Comparison of ENCODE assay signal across 14 cellular contexts in genomic region chr1:94974224-94974623, GRCh38. TPM values are rescaled to one million over a fixed set of nuclear protein-coding genes. Genes with fewer than 3 reads are reported as not detected.
DNase-seq lines count a peak whose midpoint lies in the region; ATAC-seq and TF ChIP-seq lines count a peak whose summit lies in the region.
"Had no signal": no experiment of that assay in that cellular context is flagged by ENCODE, and none has a peak within 500 bp of the region (broad histone marks: within the 10 kb centered on the region; RNA-seq: fewer than 3 reads in every experiment).

No MANE protein-coding gene starts in this region.

- H3K56ac ChIP-seq in H9 (ENCODE audit: insufficient read length, low read depth, low read length), result no peak overlapping the region

- H3K27me3 ChIP-seq in osteoblast (ENCODE audit: insufficient read depth, low read length) (no peaks in the 10 kb centered on the region), H9 (ENCODE audit: insufficient read depth, low read length) (no peaks in the 10 kb centered on the region), Peyer's patch (no peaks in the 10 kb centered on the region)
- H3K27me3 ChIP-seq: BLaER1 had no signal

- no peak overlapping the region for H2BK5ac ChIP-seq in H9 (ENCODE audit: insufficient read length, low read length)

- no peak for TF ChIP-seq CTCF in AG09309 (IDR thresholded peaks at IDR 0.05; ENCODE audit: control insufficient read depth, insufficient read depth, low read depth, low read length, missing control alignments)
- TF ChIP-seq CTCF in fibroblast of the aortic adventitia (IDR thresholded peaks at IDR 0.05; ENCODE audit: insufficient read depth, low read length), result no peak
- TF ChIP-seq CTCF in osteoblast (IDR thresholded peaks at IDR 0.05; ENCODE audit: extremely low read depth, low read depth, low read length), result no peak
- no peak for TF ChIP-seq CTCF in H9 (conservative IDR thresholded peaks at IDR 0.05)
- TF ChIP-seq CTCF in Peyer's patch (IDR thresholded peaks at IDR 0.05), result no peak

- H2BK120ac ChIP-seq in H9 (ENCODE audit: low read depth, low read length, poor library complexity, severe bottlenecking), result no peak overlapping the region

- no peak overlapping the region for H3K4ac ChIP-seq in H9 (ENCODE audit: low read depth, low read length)

- H3K27me3 Mint-ChIP-seq in H9 (ENCODE audit: low read depth), result no peaks in the 10 kb centered on the region
- H3K27me3 Mint-ChIP-seq: activated CD4-positive, alpha-beta T cell treated with anti-CD3 and anti-CD28 coated beads for 36 hours had no signal

- H3K18ac ChIP-seq in H9 (ENCODE audit: insufficient read length, low read depth, low read length), result no peak overlapping the region

- H3K27ac Mint-ChIP-seq in H9, result no peak overlapping the region
- H3K27ac Mint-ChIP-seq: activated CD4-positive, alpha-beta T cell treated with anti-CD3 and anti-CD28 coated beads for 36 hours; activated T-cell treated with anti-CD3 and anti-CD28 coated beads, Interleukin-2, amount 50 U/mL, for 72 hours; natural killer cell had no signal

- no peak overlapping the region for H3K4me3 ChIP-seq in AG09309 (ENCODE audit: control insufficient read depth, low read depth, low read length)
- H3K4me3 ChIP-seq in SK-N-MC, result peak overlapping the region; percentile 29
- H3K4me3 ChIP-seq in fibroblast of the aortic adventitia (ENCODE audit: low read depth, low read length), result no peak overlapping the region
- no peak overlapping the region for H3K4me3 ChIP-seq in osteoblast (ENCODE audit: insufficient read depth, low read length)
- no peak overlapping the region for H3K4me3 ChIP-seq in Peyer's patch
- H3K4me3 ChIP-seq: BLaER1 had no signal

- no CpG with 5 or more reads among the region's 1 CpG for WGBS in H9 (ENCODE audit: extremely low coverage, insufficient read length, low lambda C conversion rate)

- H4K8ac ChIP-seq in H9 (replicated peaks; ENCODE audit: insufficient read length, low read depth, low read length), result no peak overlapping the region

- no peak overlapping the region for H3K23ac ChIP-seq in H9 (ENCODE audit: insufficient read length, low read depth, low read length)

- H4K20me1 ChIP-seq in osteoblast (ENCODE audit: insufficient read depth, low read length) (no peaks in the 10 kb centered on the region), H9 (ENCODE audit: control insufficient read depth, insufficient read depth, insufficient read length) (no peaks in the 10 kb centered on the region)
- H4K20me1 ChIP-seq: BLaER1 had no signal

- peaks cover 10 to 14% of the 10 kb centered on the region in 2 experiments for H3K4me1 Mint-ChIP-seq in H9
- H3K4me1 Mint-ChIP-seq: activated CD4-positive, alpha-beta T cell treated with anti-CD3 and anti-CD28 coated beads for 36 hours; natural killer cell had no signal

- H3K23me2 ChIP-seq in H9 (ENCODE audit: insufficient read length, low read depth, low read length, poor library complexity, severe bottlenecking), result no peaks in the 10 kb centered on the region

- H2BK15ac ChIP-seq in H9 (ENCODE audit: low read depth, low read length), result no peak overlapping the region

- H2AFZ ChIP-seq in osteoblast (ENCODE audit: low read length) (no peak overlapping the region), H9 (ENCODE audit: low read length) (no peak overlapping the region)

- H3K79me2 ChIP-seq in osteoblast (ENCODE audit: insufficient read depth, low read length) (no peaks in the 10 kb centered on the region), H9 (ENCODE audit: insufficient read depth, low read length) (no peaks in the 10 kb centered on the region)

- no peak overlapping the region for H3K4me3 Mint-ChIP-seq in H9
- H3K4me3 Mint-ChIP-seq: activated CD4-positive, alpha-beta T cell treated with anti-CD3 and anti-CD28 coated beads for 36 hours; activated T-cell treated with anti-CD3 and anti-CD28 coated beads, Interleukin-2, amount 50 U/mL, for 72 hours; natural killer cell had no signal

- no peaks in the 10 kb centered on the region for H3K79me1 ChIP-seq in H9 (ENCODE audit: insufficient read depth, low read depth, low read length, poor library complexity, severe bottlenecking)

- peak; percentile 71 for DNase-seq in AG09309 (ENCODE audit: low read depth)
- peak; percentile 8 for DNase-seq in SK-N-MC (ENCODE audit: low read depth, low spot score)
- DNase-seq in fibroblast of the aortic adventitia (ENCODE audit: low read depth), result peak; percentile 72
- DNase-seq in osteoblast (ENCODE audit: insufficient read length, low spot score, missing footprints), result no peak
- no peak for DNase-seq in activated CD4-positive, alpha-beta T cell treated with anti-CD3 and anti-CD28 coated beads, Interleukin-2, amount 50 U/mL, for 4 hours
- no peak for DNase-seq in H9
- DNase-seq in Peyer's patch, result no peak
- DNase-seq: activated CD4-positive, alpha-beta T cell treated with anti-CD3 and anti-CD28 coated beads for 36 hours; activated T-cell treated with anti-CD3 and anti-CD28 coated beads, Interleukin-2, amount 50 U/mL, for 72 hours; natural killer cell; NCI-H1694 treated with DMSO at 0.1 percent for 48 hours; NK-92 treated with Interleukin-12 subunit alpha and Interleukin-12 subunit beta, amount 100 ng/mL, for 24 hours had no signal

- no peak for ATAC-seq in GM21423 (IDR thresholded peaks at IDR 0.05; ENCODE audit: unreplicated experiment)
- ATAC-seq: activated CD4-positive, alpha-beta T cell treated with anti-CD3 and anti-CD28 coated beads for 36 hours; activated T-cell treated with anti-CD3 and anti-CD28 coated beads, Interleukin-2, amount 50 U/mL, for 72 hours; natural killer cell had no signal

- H3K4me1 ChIP-seq in osteoblast (ENCODE audit: insufficient read depth, low read length) (peaks cover 43% of the 10 kb centered on the region), H9 (ENCODE audit: insufficient read depth, low read length) (no peaks in the 10 kb centered on the region; the same call in 1 of the 2 replicates), Peyer's patch (peaks cover 0 to 6% (median 0%) of the 10 kb centered on the region in 4 donors)

- no peak overlapping the region for H2AK5ac ChIP-seq in H9 (ENCODE audit: insufficient read length, low read length)

- no peak for TF ChIP-seq POLR2A in Peyer's patch (IDR thresholded peaks at IDR 0.05)

- H2BK20ac ChIP-seq in H9 (ENCODE audit: low read depth, low read length, poor library complexity, severe bottlenecking), result no peak overlapping the region

- H4K5ac ChIP-seq in H9 (ENCODE audit: insufficient read length, low read depth, low read length), result no peak overlapping the region

- H3K9me3 ChIP-seq in SK-N-MC (ENCODE audit: low read depth, low read length), result no peaks in the 10 kb centered on the region
- H3K9me3 ChIP-seq in osteoblast (ENCODE audit: low read depth, low read length), result no peaks in the 10 kb centered on the region
- H3K9me3 ChIP-seq in H9 (ENCODE audit: control insufficient read depth, low read depth, low read length), result no peaks in the 10 kb centered on the region
- H3K9me3 ChIP-seq in Peyer's patch, result no peaks in the 10 kb centered on the region
- H3K9me3 ChIP-seq: BLaER1 had no signal

- no peak overlapping the region for H3K9ac ChIP-seq in SK-N-MC (ENCODE audit: insufficient read length)
- no peak overlapping the region for H3K9ac ChIP-seq in H9 (ENCODE audit: extremely low read depth, insufficient read length, low read length)
- H3K9ac ChIP-seq: BLaER1 had no signal

- H3K36me3 Mint-ChIP-seq in H9 (ENCODE audit: insufficient read depth in 1 of 3, low read depth in 3 of 3), result no peaks in the 10 kb centered on the region
- H3K36me3 Mint-ChIP-seq: natural killer cell had no signal

- no peak overlapping the region for H3K14ac ChIP-seq in H9 (ENCODE audit: insufficient read depth, low read length)

- H3K36me3 ChIP-seq in SK-N-MC (ENCODE audit: insufficient read depth, low read length), result no peaks in the 10 kb centered on the region
- no peaks in the 10 kb centered on the region for H3K36me3 ChIP-seq in osteoblast (ENCODE audit: insufficient read depth, low read length)
- no peaks in the 10 kb centered on the region for H3K36me3 ChIP-seq in Peyer's patch
- H3K36me3 ChIP-seq: BLaER1 had no signal

- H4K91ac ChIP-seq in H9 (ENCODE audit: insufficient read length, low read depth, low read length), result no peak overlapping the region

- no peak overlapping the region for H2BK12ac ChIP-seq in H9 (ENCODE audit: insufficient read length, low read depth, low read length)

- peak overlapping the region; percentile 45 for H3K4me2 ChIP-seq in osteoblast (ENCODE audit: insufficient read depth, low read length)
- H3K4me2 ChIP-seq in H9 (ENCODE audit: insufficient read depth, insufficient read length, low read length), result no peak overlapping the region
- H3K4me2 ChIP-seq: BLaER1 had no signal

- H3K9me3 Mint-ChIP-seq in H9, result no peaks in the 10 kb centered on the region; a peak in 2 of 5 replicates
- H3K9me3 Mint-ChIP-seq: activated T-cell treated with anti-CD3 and anti-CD28 coated beads, Interleukin-2, amount 50 U/mL, for 72 hours; natural killer cell had no signal

- H3K27ac ChIP-seq in SK-N-MC (peak overlapping the region; percentile 87), osteoblast (ENCODE audit: low read depth, low read length) (peak overlapping the region; percentile 90), H9 (ENCODE audit: insufficient read length, low read depth, low read length) (no peak overlapping the region), Peyer's patch (no peak overlapping the region)
- H3K27ac ChIP-seq: BLaER1 had no signal

- H3T11ph ChIP-seq in H9 (ENCODE audit: low read length), result no peak overlapping the region

RNA-seq across cellular contexts. Expression of gene CNN3, which starts 47.3 kb away (rescaled TPM):
- total RNA-seq in fibroblast of the aortic adventitia (ENCODE audit: low replicate concordance), result 211 and 318 TPM in 2 replicates
- total RNA-seq in osteoblast, result 316 and 333 TPM in 2 replicates
- total RNA-seq in H9 (2021), result 265 and 279 TPM in 2 replicates
- total RNA-seq in Peyer's patch, result 100 to 1,000 TPM in 1 of 4 donors, 10 to 100 TPM in 3; 89.9 to 116 (median 96.2) TPM

Comparison
In these comparisons a context has a peak if more than half of its experiments do, and no peak if none do; other contexts are left out.
1. DNase-seq: peak in AG09309 (single experiment), SK-N-MC (single experiment) and fibroblast of the aortic adventitia (single experiment); none in osteoblast (single experiment), activated CD4-positive, alpha-beta T cell treated with anti-CD3 and anti-CD28 coated beads, Interleukin-2, amount 50 U/mL, for 4 hours (0 of 2), H9 (single experiment) and Peyer's patch (0 of 3).
2. H3K27ac ChIP-seq: peak in SK-N-MC (single experiment) and osteoblast (single experiment); none in H9 (single experiment) and Peyer's patch (0 of 4).